Comparison of ENCODE assay signal across 28 cellular contexts in genomic region chr16:85466989-85467388, GRCh38.
DNase-seq lines count a peak whose midpoint lies in the region; ATAC-seq, FAIRE-seq and TF ChIP-seq lines count a peak whose summit lies in the region.
"Had no signal": no experiment of that assay in that cellular context is flagged by ENCODE, and none has a peak within 500 bp of the region (broad histone marks: within the 10 kb centered on the region; RNA-seq: fewer than 3 reads in every experiment).

No MANE protein-coding gene starts in this region.

- H3K27ac Mint-ChIP-seq in T-helper 17 cell (peak overlapping the region; percentile 75), brain (peak overlapping the region in 4 of 5 experiments; percentile 20 to 89 (median 84)), nephron (peak overlapping the region in 2 of 3 experiments; percentile 36 to 63)
- H3K27ac Mint-ChIP-seq: CD14-positive monocyte; CD4-positive, alpha-beta memory T cell had no signal

- H3K4me1 ChIP-seq in HepG2 (ENCODE audit: insufficient read depth, low read length) (peaks cover 47% of the 10 kb centered on the region), right lobe of liver (peaks cover 0 to 11% (median 5%) of the 10 kb centered on the region in 4 donors)

- peaks cover 3% of the 10 kb centered on the region for H3K36me3 Mint-ChIP-seq in T-helper 17 cell (ENCODE audit: low read depth)
- no peaks in the 10 kb centered on the region for H3K36me3 Mint-ChIP-seq in brain
- H3K36me3 Mint-ChIP-seq in nephron (ENCODE audit: low read depth): peaks cover 4% of the 10 kb centered on the region
- H3K36me3 Mint-ChIP-seq: CD4-positive, CD25-positive, alpha-beta regulatory T cell had no signal

- ATAC-seq in HepG2 (no peak), right lobe of liver (no peak), T-helper 17 cell (no peak)
- ATAC-seq: GM12878 had no signal

- H3K4me2 ChIP-seq in HepG2 (ENCODE audit: low read depth, low read length): no peak overlapping the region

- intact Hi-C loops in HepG2 (cut with micrococcal nuclease; ENCODE audit: unreplicated experiment) (loop anchor here (1.0 kb wide), 1 partner anchor 18 kb away; no protein-coding TSS in a partner anchor), right lobe of liver (cut with DNase I) (no loop called here)

- POLR2A ChIA-PET in HepG2 (lab: Yijun Ruan, JAX): no interaction called here

- CTCF ChIA-PET in HepG2 (lab: Yijun Ruan, JAX; ENCODE audit: low intra/inter-chr PET ratio, low total read pairs): no interaction called here

- no peaks in the 10 kb centered on the region for H3K79me2 ChIP-seq in HepG2 (ENCODE audit: insufficient read depth, low read length)

- H3K27ac ChIP-seq in HepG2 (ENCODE audit: extremely low read length, insufficient read depth, low read length): no peak overlapping the region
- no peak overlapping the region for H3K27ac ChIP-seq in right lobe of liver

- H3K4me3 Mint-ChIP-seq in T-helper 17 cell (no peak overlapping the region), brain (no peak overlapping the region), nephron (no peak overlapping the region)
- H3K4me3 Mint-ChIP-seq: CD14-positive monocyte; CD4-positive, alpha-beta memory T cell had no signal

- DNase-seq in HepG2 (ENCODE audit: low spot score) (no peak), right lobe of liver (no peak), T-helper 17 cell (no peak), NCI-H69 (lab: John Stamatoyannopoulos, UW) (no peak), middle frontal gyrus (ENCODE audit: extremely low spot score, low spot score) (no peak)
- DNase-seq: 8988T; ACHN; BE2C; C1 segment of cervical spinal cord; CD4-positive, alpha-beta memory T cell; CD4-positive, CD25-positive, alpha-beta regulatory T cell; CD8-positive, alpha-beta memory T cell; COR-L47; DMS 273 treated with DMSO at 0.1 percent for 48 hours; DMS153; DMS53; DMS79; DND-41; EL; GDM1 had no signal

- TF ChIP-seq CTCF in HepG2 (CRISPR knock-in tag; IDR thresholded peaks at IDR 0.05): no peak
- TF ChIP-seq CTCF in right lobe of liver (IDR thresholded peaks at IDR 0.05): no peak
- no peak for TF ChIP-seq CTCF in brain (conservative IDR thresholded peaks at IDR 0.05)
- no peak for TF ChIP-seq CTCF in nephron (IDR thresholded peaks at IDR 0.05; ENCODE audit: unreplicated experiment in 3 of 3)

- H3K27me3 Mint-ChIP-seq in T-helper 17 cell (peaks cover 34% of the 10 kb centered on the region), brain (no peaks in the 10 kb centered on the region), nephron (ENCODE audit: low read depth) (peaks cover 21% of the 10 kb centered on the region)

- TF ChIP-seq EP300 in HepG2 (IDR thresholded peaks at IDR 0.05; ENCODE audit: low read depth in 2 of 2, low read length in 2 of 2) (no peak), HepG2 (CRISPR knock-in tag; IDR thresholded peaks at IDR 0.05; ENCODE audit: borderline replicate concordance) (no peak)

- TF ChIP-seq POLR2A in HepG2 (IDR thresholded peaks at IDR 0.05; ENCODE audit: insufficient read depth in 1 of 2, low read depth in 2 of 2, low read length in 2 of 2) (no peak), right lobe of liver (IDR thresholded peaks at IDR 0.05) (no peak)

- 90% methylated on average over 12 of the region's 12 CpGs for WGBS in HepG2 (ENCODE audit: low lambda C conversion rate)
- WGBS in right lobe of liver (ENCODE audit: insufficient coverage, low coverage, low lambda C conversion rate, missing lambda C conversion rate): 92% methylated on average over 2 of the region's 12 CpGs

- in situ Hi-C loops in HepG2 (cut with HindIII; ENCODE audit: extremely low pct_ligation_motif_present, low pct_unique_long_range_greater_than_20kb): no loop called here

- H2AFZ ChIP-seq in HepG2 (ENCODE audit: low read length): no peak overlapping the region

- H3K36me3 ChIP-seq in HepG2 (replicated peaks in 1 of 2; ENCODE audit: control insufficient read depth in 1 of 2, insufficient read depth in 2 of 2, low read length in 2 of 2): no peaks in the 10 kb centered on the region
- H3K36me3 ChIP-seq in right lobe of liver: no peaks in the 10 kb centered on the region
- H3K36me3 ChIP-seq: BLaER1 had no signal

- H4K20me1 ChIP-seq in HepG2 (ENCODE audit: insufficient read depth, low read length): peaks cover 23% of the 10 kb centered on the region; the same call in 1 of the 2 replicates
- H4K20me1 ChIP-seq: BLaER1 had no signal

- no peak overlapping the region for H3K4me3 ChIP-seq in HepG2 (replicated peaks in 1 of 3; ENCODE audit: insufficient read depth in 1 of 3, low read depth in 2 of 3, low read length in 3 of 3)
- H3K4me3 ChIP-seq in right lobe of liver: no peak overlapping the region
- H3K4me3 ChIP-seq: BLaER1, GM12878 had no signal

- H3K9me3 ChIP-seq in HepG2 (ENCODE audit: low read length) (no peaks in the 10 kb centered on the region), right lobe of liver (no peaks in the 10 kb centered on the region), T-helper 17 cell (ENCODE audit: control insufficient read depth, low read length, poor library complexity, severe bottlenecking) (no peaks in the 10 kb centered on the region)
- H3K9me3 ChIP-seq: BE2C, BLaER1 had no signal

- H3K9me3 Mint-ChIP-seq in brain (no peaks in the 10 kb centered on the region), nephron (no peaks in the 10 kb centered on the region)
- H3K9me3 Mint-ChIP-seq: CD4-positive, alpha-beta memory T cell; CD4-positive, CD25-positive, alpha-beta regulatory T cell; CD8-positive, alpha-beta memory T cell had no signal

- TF ChIP-seq RAD21 in HepG2 (CRISPR knock-in tag; IDR thresholded peaks at IDR 0.05): no peak

- FAIRE-seq in HepG2 (lab: Jason Lieb, UNC): no peak
- FAIRE-seq: A204.1, GM12878, GM12892, GM18507 had no signal

- H3K27me3 ChIP-seq in HepG2 (ENCODE audit: control insufficient read depth in 1 of 2, insufficient read depth in 2 of 2, low read length in 2 of 2) (peaks cover 29 to 64% of the 10 kb centered on the region in 2 experiments), right lobe of liver (no peaks in the 10 kb centered on the region)
- H3K27me3 ChIP-seq: BE2C, BLaER1 had no signal

- no peak overlapping the region for H3K9ac ChIP-seq in HepG2 (ENCODE audit: insufficient read depth, low read depth, low read length)
- H3K9ac ChIP-seq: BLaER1 had no signal

- no TSS peak for BruUV-seq in HepG2 (replicated peaks; lab: Mats Ljungman, UMichigan)

- H3K4me1 Mint-ChIP-seq in T-helper 17 cell (peaks cover 7% of the 10 kb centered on the region), brain (peaks cover 75% of the 10 kb centered on the region), nephron (peaks cover 36% of the 10 kb centered on the region)

TF ChIP-seq in HepG2, 621 proteins besides CTCF, POLR2A, EP300 and RAD21 (continues in another document):
- no peak for TF ChIP-seq ZNF407 (CRISPR knock-in tag; IDR thresholded peaks at IDR 0.05; ENCODE audit: not compliant biosample characterization)
- no peak for TF ChIP-seq SKI (IDR thresholded peaks at IDR 0.05; ENCODE audit: partially characterized antibody)
